9 cellular contexts compared by ENCODE assay signal in genomic region chr4:156972370-156972980, GRCh38. TPM values are rescaled to one million over a fixed set of nuclear protein-coding genes. Genes with fewer than 3 reads are reported as not detected.
DNase-seq lines count a peak whose midpoint lies in the region; ATAC-seq and TF ChIP-seq lines count a peak whose summit lies in the region.
"Had no signal": no experiment of that assay in that cellular context is flagged by ENCODE, and none has a peak within 500 bp of the region (broad histone marks: within the 10 kb centered on the region; RNA-seq: fewer than 3 reads in every experiment).

No MANE protein-coding gene starts in this region.

- no peak for TF ChIP-seq CTCF in AG10803 (conservative IDR thresholded peaks at IDR 0.05; ENCODE audit: low read length)
- TF ChIP-seq CTCF in RWPE1 (conservative IDR thresholded peaks at IDR 0.05; ENCODE audit: low read depth): no peak
- TF ChIP-seq CTCF in fibroblast of mammary gland (conservative IDR thresholded peaks at IDR 0.05; ENCODE audit: control insufficient read depth, insufficient read depth, low read depth, low read length): no peak
- TF ChIP-seq CTCF in neutrophil (IDR thresholded peaks at IDR 0.05): no peak

- CTCF ChIA-PET in RWPE1 (lab: Yijun Ruan, JAX): interaction anchor here (0.6 to 0.8 kb wide), 3 partner anchors 42 to 130 kb away, joined by 3 to 6 read pairs (median 3); no protein-coding TSS in a partner anchor

- ATAC-seq in HG02678 (IDR thresholded peaks at IDR 0.05; ENCODE audit: unreplicated experiment) (no peak), left colon (no peak)

- H3K4me3 ChIP-seq in AG10803 (ENCODE audit: low read length) (peak overlapping the region; percentile 91), fibroblast of mammary gland (ENCODE audit: control insufficient read depth, low read depth, low read length) (peak overlapping the region; percentile 49), neutrophil (ENCODE audit: low read depth in 1 of 2, low read length in 1 of 2) (peak overlapping the region; percentile 63 to 66)

- H3K27ac ChIP-seq in RWPE1 (peak overlapping the region; percentile 88), neutrophil (no peak overlapping the region)

- H3K9me3 ChIP-seq in neutrophil: no peaks in the 10 kb centered on the region

- H3K4me1 ChIP-seq in neutrophil (ENCODE audit: control insufficient read depth in 1 of 2, insufficient read depth in 1 of 2, low read depth in 1 of 2, low read length in 1 of 2): peaks cover 30 to 31% of the 10 kb centered on the region in 2 experiments

- intact Hi-C loops in left colon (cut with DNase I, micrococcal nuclease): no loop called here

- no peaks in the 10 kb centered on the region for H3K36me3 ChIP-seq in neutrophil

- POLR2A ChIA-PET in RWPE1 (lab: Yijun Ruan, JAX; ENCODE audit: low non-redundant PET): no interaction called here

- peaks cover 24% of the 10 kb centered on the region for H3K27me3 ChIP-seq in neutrophil

- no peak for DNase-seq in AG10803 (ENCODE audit: low read depth)
- no peak for DNase-seq in RWPE1 (ENCODE audit: low spot score)
- DNase-seq in fibroblast of mammary gland (ENCODE audit: low read depth): no peak
- DNase-seq in NCI-H524 treated with DMSO at 0.1 percent for 48 hours (lab: John Stamatoyannopoulos, UW): no peak
- no peak for DNase-seq in left colon
- DNase-seq in MV-4-11 (lab: John Stamatoyannopoulos, UW): no peak
- DNase-seq: DMS79 had no signal

RNA-seq across cellular contexts. Expression of gene PDGFC, which starts 0.9 kb away (rescaled TPM):
- 10 to 100 TPM in 1 of 2 donors, 1 to 10 TPM in 1; 3.8 to 14.3 TPM for total RNA-seq in left colon
